Comparison of ENCODE assay signal across 10 cellular contexts in the genomic region with DNA sequence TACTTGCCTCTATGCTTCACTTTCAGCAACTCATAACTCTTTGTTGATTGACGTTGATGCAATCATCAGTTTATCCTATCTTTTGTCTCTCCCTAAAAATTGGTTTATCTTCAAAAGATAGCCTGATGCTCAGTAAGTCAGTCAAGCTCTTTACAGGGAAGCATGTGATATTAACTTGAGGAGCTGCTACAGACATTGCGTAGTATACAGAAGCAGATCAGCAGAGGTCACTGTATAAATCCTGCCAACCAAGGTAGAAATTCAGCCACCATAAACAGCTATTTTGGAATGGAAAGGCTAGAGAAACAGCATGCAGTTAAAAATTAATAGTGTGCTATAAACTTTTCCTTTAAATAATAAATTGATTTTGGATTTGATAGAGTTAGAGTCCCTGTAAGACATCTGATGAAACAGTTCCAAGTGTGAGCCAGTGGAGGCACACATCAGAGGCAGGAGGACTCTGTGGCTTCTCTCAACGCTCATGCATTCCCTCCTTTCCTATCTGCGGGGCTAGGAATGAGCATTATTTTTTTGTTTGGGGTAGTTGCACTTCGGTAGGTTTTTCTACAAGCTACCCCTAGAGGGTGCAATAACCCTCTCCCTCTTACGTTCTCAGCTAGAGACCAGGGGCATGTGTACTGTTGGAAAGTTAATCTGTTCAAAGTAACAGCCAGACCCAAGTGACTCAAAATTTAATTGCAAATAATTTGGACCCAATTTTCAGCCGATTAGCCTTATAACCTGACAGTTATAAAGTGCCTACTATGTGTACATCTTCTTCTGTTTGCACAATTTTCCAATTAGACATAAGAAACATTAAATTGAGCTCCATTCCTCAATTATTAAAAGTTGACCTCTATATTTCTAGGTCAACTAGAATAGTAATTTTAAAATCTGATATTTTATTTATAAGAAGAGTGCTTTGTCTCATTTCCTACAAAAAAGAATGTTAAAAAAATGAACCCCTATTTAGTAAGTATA.
A peak's percentile ranks its signal among the peaks of the same experiment; 100 is the strongest.
DNase-seq lines count a peak whose midpoint lies in the region; ATAC-seq and TF ChIP-seq lines count a peak whose summit lies in the region.
"Had no signal": no experiment of that assay in that cellular context is flagged by ENCODE, and none has a peak within 500 bp of the region (broad histone marks: within the 10 kb centered on the region; RNA-seq: fewer than 3 reads in every experiment).

No MANE protein-coding gene starts in this region.

- H3K36me3 ChIP-seq in WERI-Rb-1 (no peaks in the 10 kb centered on the region), hepatocyte (replicated peaks; ENCODE audit: insufficient read depth, low read depth) (no peaks in the 10 kb centered on the region), tibial nerve (no peaks in the 10 kb centered on the region)

- CTCF ChIA-PET in Calu3 (lab: Charles Lee) = interaction anchor here (0.6 to 1.8 kb wide), 8 partner anchors 11 to 647 kb away, joined by 3 to 11 read pairs (median 4); no protein-coding TSS in a partner anchor

- H3K9me3 Mint-ChIP-seq in Calu3 (ENCODE audit: low read depth, unreplicated experiment) = no peaks in the 10 kb centered on the region

- H3K4me1 Mint-ChIP-seq in Calu3 (ENCODE audit: low read depth, unreplicated experiment) = peaks cover 27% of the 10 kb centered on the region

- no peaks in the 10 kb centered on the region for H3K4me1 ChIP-seq in hepatocyte (ENCODE audit: insufficient read depth)
- H3K4me1 ChIP-seq in tibial nerve = no peaks in the 10 kb centered on the region

- no peak overlapping the region for H3K4me2 ChIP-seq in hepatocyte

- WGBS in hepatocyte (ENCODE audit: low lambda C conversion rate, missing lambda C conversion rate) = 34% methylated on average over 7 of the region's 7 CpGs
- 29 to 30% methylated on average over 7 of the region's 7 CpGs for WGBS in tibial nerve, 2 donors

- H3K27ac ChIP-seq in WERI-Rb-1 (no peak overlapping the region), hepatocyte (no peak overlapping the region), tibial nerve (no peak overlapping the region)

- H3K4me3 Mint-ChIP-seq in Calu3 (ENCODE audit: low read depth, unreplicated experiment) = no peak overlapping the region
- H3K4me3 Mint-ChIP-seq: IgD-negative memory B cell had no signal

- DNase-seq in Calu3 (peak; percentile 57), NCI-H146 (lab: John Stamatoyannopoulos, UW) (peak; percentile 80), WERI-Rb-1 (peak; percentile 48), hepatocyte (ENCODE audit: low spot score) (peak; percentile 81), tibial nerve (ENCODE audit: low spot score in 2 of 2) (no peak), posterior cingulate gyrus (no peak)
- DNase-seq in stimulated activated CD4-positive, alpha-beta T cell treated with anti-CD3 and anti-CD28 coated beads, Interleukin-2, amount 100 ng/mL, for 24 hours = no peak

- TF ChIP-seq CTCF in Calu3 (IDR thresholded peaks at IDR 0.05; ENCODE audit: unreplicated experiment) (peak; percentile 68), WERI-Rb-1 (IDR thresholded peaks at IDR 0.05; ENCODE audit: low read depth, low read length) (peak; percentile 78), hepatocyte (IDR thresholded peaks at IDR 0.05; ENCODE audit: poor library complexity) (peak; percentile 70), tibial nerve (IDR thresholded peaks at IDR 0.05) (peak; percentile 25 to 36 (median 27))

- no peak for TF ChIP-seq EP300 in tibial nerve (IDR thresholded peaks at IDR 0.05)

- intact Hi-C loops in Calu3 (cut with micrococcal nuclease; ENCODE audit: unreplicated experiment) (loop anchor here (1.0 to 5.0 kb wide), 4 partner anchors 159 to 645 kb away; no protein-coding TSS in a partner anchor), posterior cingulate gyrus (cut with DNase I) (loop anchor here (5.0 kb wide), 1 partner anchor 1069 kb away; no protein-coding TSS in a partner anchor)

- H4K20me1 ChIP-seq in hepatocyte (ENCODE audit: insufficient read depth, poor library complexity, severe bottlenecking) = no peaks in the 10 kb centered on the region

- H2AFZ ChIP-seq in hepatocyte = no peak overlapping the region

- H3K4me3 ChIP-seq in WERI-Rb-1 (ENCODE audit: low read depth, low read length) (no peak overlapping the region), hepatocyte (no peak overlapping the region), tibial nerve (no peak overlapping the region)
- H3K4me3 ChIP-seq: lung had no signal

- H3K9me3 ChIP-seq in WERI-Rb-1 (ENCODE audit: severe bottlenecking) (no peaks in the 10 kb centered on the region), hepatocyte (ENCODE audit: low read depth) (no peaks in the 10 kb centered on the region), tibial nerve (no peaks in the 10 kb centered on the region)

- no peaks in the 10 kb centered on the region for H3K27me3 Mint-ChIP-seq in Calu3 (ENCODE audit: unreplicated experiment)
- H3K27me3 Mint-ChIP-seq: IgD-negative memory B cell had no signal

- ATAC-seq in GM21717 (IDR thresholded peaks at IDR 0.05; ENCODE audit: unreplicated experiment) = peak; percentile 59

- BruUV-seq in Calu3 (replicated peaks; lab: Mats Ljungman, UMichigan) = no TSS peak

- peaks cover 50% of the 10 kb centered on the region for H3K27me3 ChIP-seq in WERI-Rb-1 (ENCODE audit: insufficient read depth, low read depth, severe bottlenecking)
- no peaks in the 10 kb centered on the region for H3K27me3 ChIP-seq in hepatocyte
- no peaks in the 10 kb centered on the region for H3K27me3 ChIP-seq in tibial nerve

- H3K36me3 Mint-ChIP-seq in Calu3 (ENCODE audit: insufficient read depth, unreplicated experiment) = no peaks in the 10 kb centered on the region
- H3K36me3 Mint-ChIP-seq: IgD-negative memory B cell had no signal

- no peaks in the 10 kb centered on the region for H3K9me2 ChIP-seq in hepatocyte (replicated peaks; ENCODE audit: insufficient read depth)

- H3K27ac Mint-ChIP-seq in Calu3 (ENCODE audit: unreplicated experiment) = no peak overlapping the region
- H3K27ac Mint-ChIP-seq: IgD-negative memory B cell had no signal

- H3K79me2 ChIP-seq in hepatocyte = no peaks in the 10 kb centered on the region

- TF ChIP-seq POLR2A in tibial nerve (IDR thresholded peaks at IDR 0.05) = no peak

Comparison
In these comparisons a context has a peak if more than half of its experiments do, and no peak if none do; other contexts are left out.
1. DNase-seq: peak in Calu3 (single experiment), NCI-H146 (single experiment), WERI-Rb-1 (single experiment) and hepatocyte (single experiment); none in tibial nerve (0 of 2), stimulated activated CD4-positive, alpha-beta T cell treated with anti-CD3 and anti-CD28 coated beads, Interleukin-2, amount 100 ng/mL, for 24 hours (0 of 2) and posterior cingulate gyrus (0 of 10).
2. CTCF ChIP-seq: peak in every context shown above with its lines; median percentile 78 in WERI-Rb-1; 70 in hepatocyte; 68 in Calu3; 27 in tibial nerve.